ENCODE assay signal across 15 cellular contexts in the genomic region with DNA sequence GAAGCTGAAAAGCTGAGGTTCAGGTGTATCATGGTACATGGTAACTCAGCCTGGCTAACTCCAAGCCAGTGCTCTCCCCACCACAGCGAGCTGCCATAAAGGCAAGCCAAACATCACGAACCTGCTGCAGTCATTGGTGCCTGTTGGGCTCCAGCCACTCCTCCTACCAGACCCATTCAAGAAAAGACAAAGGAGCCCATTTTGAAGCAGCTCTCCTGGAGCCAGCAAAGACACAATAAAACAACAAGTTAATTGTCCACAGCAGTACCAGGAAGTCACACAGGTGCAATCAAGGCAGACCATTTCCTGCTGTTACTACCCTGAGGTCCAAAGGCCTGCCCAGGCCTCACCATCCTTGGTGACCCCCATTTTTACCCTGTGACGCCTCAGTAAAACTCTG.
DNase-seq lines count a peak whose midpoint lies in the region; ATAC-seq and TF ChIP-seq lines count a peak whose summit lies in the region.
"Had no signal": no experiment of that assay in that cellular context is flagged by ENCODE, and none has a peak within 500 bp of the region (broad histone marks: within the 10 kb centered on the region; RNA-seq: fewer than 3 reads in every experiment).

No MANE protein-coding gene starts in this region.

- peaks cover 0 to 10% (median 0%) of the 10 kb centered on the region in 3 donors for H3K36me3 Mint-ChIP-seq in naive thymus-derived CD8-positive, alpha-beta T cell

- in situ Hi-C loops in gastrocnemius medialis (cut with MboI; ENCODE audit: low sequenced_read_pairs in 4 of 4) (no loop called here), KBM-7 (cut with MboI; ENCODE audit: low pct_unique_long_range_greater_than_20kb, low sequenced_read_pairs) (no loop called here)

- no peak for TF ChIP-seq CTCF in gastrocnemius medialis (IDR thresholded peaks at IDR 0.05 in 4 of 5, conservative IDR thresholded peaks at IDR 0.05 in 1 of 5)

- H3K27me3 ChIP-seq in gastrocnemius medialis = no peaks in the 10 kb centered on the region

- H3K4me3 ChIP-seq in gastrocnemius medialis = no peak overlapping the region

- H3K4me3 Mint-ChIP-seq in naive thymus-derived CD8-positive, alpha-beta T cell = no peak overlapping the region
- H3K4me3 Mint-ChIP-seq: CD4-positive, alpha-beta T cell; dendritic cell treated with granulocyte-macrophage colony-stimulating factor and Interleukin-4, amounts not matched to agents 40 ng/mL and 50 ng/mL, for 4 days had no signal

- peaks cover 86 to 89% of the 10 kb centered on the region in 2 donors for H3K4me1 ChIP-seq in gastrocnemius medialis

- intact Hi-C loops in gastrocnemius medialis (cut with DNase I; ENCODE audit: low total_unique reads) = loop anchor here (2.0 to 5.0 kb wide), 4 partner anchors 18 to 79 kb away; a partner anchor contains a TSS

- no peaks in the 10 kb centered on the region for H3K9me3 ChIP-seq in gastrocnemius medialis

- peak overlapping the region; percentile 87 to 93 (median 91) for H3K27ac ChIP-seq in gastrocnemius medialis
- H3K27ac ChIP-seq: 22Rv1 had no signal

- H3K9me3 Mint-ChIP-seq in naive thymus-derived CD8-positive, alpha-beta T cell = peaks cover 0 to 13% (median 8%) of the 10 kb centered on the region in 9 donors

- ATAC-seq in gastrocnemius medialis (no peak), GM19328 (IDR thresholded peaks at IDR 0.05; ENCODE audit: unreplicated experiment) (no peak)
- no peak for ATAC-seq in naive thymus-derived CD8-positive, alpha-beta T cell

- POLR2A ChIA-PET in naive thymus-derived CD8-positive, alpha-beta T cell (lab: Charles Lee) = no interaction called here

- TF ChIP-seq POLR2A in gastrocnemius medialis (IDR thresholded peaks at IDR 0.05) = no peak

- peaks cover 0 to 4% of the 10 kb centered on the region in 2 donors for H3K36me3 ChIP-seq in gastrocnemius medialis

- H3K27ac Mint-ChIP-seq in naive thymus-derived CD8-positive, alpha-beta T cell = peak overlapping the region in 5 of 10 donors; percentile 1 to 79 (median 63)
- H3K27ac Mint-ChIP-seq: CD4-positive, alpha-beta T cell; dendritic cell treated with granulocyte-macrophage colony-stimulating factor and Interleukin-4, amounts not matched to agents 40 ng/mL and 50 ng/mL, for 4 days had no signal

- H3K4me1 Mint-ChIP-seq in naive thymus-derived CD8-positive, alpha-beta T cell = peaks cover 20 to 48% (median 39%) of the 10 kb centered on the region in 4 donors

- DNase-seq in DMS153 (lab: John Stamatoyannopoulos, UW) (peak; percentile 48), DMS153 treated with DMSO at 0.1 percent for 48 hours (lab: John Stamatoyannopoulos, UW; ENCODE audit: unreplicated experiment) (no peak), LoVo (ENCODE audit: low spot score) (peak; percentile 34), globus pallidus (ENCODE audit: low spot score) (peak; percentile 33), gastrocnemius medialis (no peak), KBM-7 (no peak)
- DNase-seq in naive thymus-derived CD8-positive, alpha-beta T cell = no peak
- DNase-seq: CD4-positive, alpha-beta T cell; NCI-H1436 treated with DMSO at 0.1 percent for 48 hours; retina; stimulated activated CD4-positive, alpha-beta T cell treated with anti-CD3 and anti-CD28 coated beads, Interleukin-4, amount 100 ng/mL, for 1 hour; stimulated activated naive CD4-positive, alpha-beta T cell treated with Interleukin-2 at 50 U/mL for 16 hours had no signal

- peaks cover 0 to 4% (median 0%) of the 10 kb centered on the region in 5 donors for H3K27me3 Mint-ChIP-seq in naive thymus-derived CD8-positive, alpha-beta T cell
- H3K27me3 Mint-ChIP-seq: CD4-positive, alpha-beta T cell had no signal

Comparison
In these comparisons a context has a peak if more than half of its experiments do, and no peak if none do; other contexts are left out.
1. DNase-seq: peak in DMS153 (single experiment), LoVo (single experiment) and globus pallidus (single experiment); none in DMS153 treated with DMSO at 0.1 percent for 48 hours (single experiment), gastrocnemius medialis (0 of 2), naive thymus-derived CD8-positive, alpha-beta T cell (0 of 10) and KBM-7 (single experiment).